2 cellular contexts compared by ENCODE assay signal in genomic region chr6:28384143-28384533, GRCh38.
TF ChIP-seq lines count a peak whose summit lies in the region.

No MANE protein-coding gene starts in this region.

TF ChIP-seq in HCT116, 20 proteins besides CTCF, POLR2A, EP300 and RAD21:
- TF ChIP-seq SRF (IDR thresholded peaks at IDR 0.05; ENCODE audit: low read depth) (no peak), ZBTB33 (IDR thresholded peaks at IDR 0.05; ENCODE audit: extremely low read depth, insufficient replicate concordance, low read length) (no peak), YY1 (IDR thresholded peaks at IDR 0.05; ENCODE audit: extremely low read depth, insufficient replicate concordance, low read depth, low read length) (no peak), TCF7L2 (IDR thresholded peaks at IDR 0.05; ENCODE audit: borderline replicate concordance, extremely low read depth, insufficient read depth, insufficient read length) (no peak), POLR2AphosphoS5 (IDR thresholded peaks at IDR 0.05; ENCODE audit: low read depth, low read length) (no peak), MAX (IDR thresholded peaks at IDR 0.05) (no peak)

TF ChIP-seq in GM12878, 131 proteins besides CTCF, POLR2A, EP300 and RAD21:
- TF ChIP-seq EZH2 (IDR thresholded peaks at IDR 0.05; ENCODE audit: borderline replicate concordance, control insufficient read depth, low read depth, low read length) (no peak), ATF7 (IDR thresholded peaks at IDR 0.05; ENCODE audit: low read depth) (peak; percentile 32; the same call in 1 of the 2 replicates)
